Comparison of ENCODE assay signal across 8 cellular contexts in the genomic region with DNA sequence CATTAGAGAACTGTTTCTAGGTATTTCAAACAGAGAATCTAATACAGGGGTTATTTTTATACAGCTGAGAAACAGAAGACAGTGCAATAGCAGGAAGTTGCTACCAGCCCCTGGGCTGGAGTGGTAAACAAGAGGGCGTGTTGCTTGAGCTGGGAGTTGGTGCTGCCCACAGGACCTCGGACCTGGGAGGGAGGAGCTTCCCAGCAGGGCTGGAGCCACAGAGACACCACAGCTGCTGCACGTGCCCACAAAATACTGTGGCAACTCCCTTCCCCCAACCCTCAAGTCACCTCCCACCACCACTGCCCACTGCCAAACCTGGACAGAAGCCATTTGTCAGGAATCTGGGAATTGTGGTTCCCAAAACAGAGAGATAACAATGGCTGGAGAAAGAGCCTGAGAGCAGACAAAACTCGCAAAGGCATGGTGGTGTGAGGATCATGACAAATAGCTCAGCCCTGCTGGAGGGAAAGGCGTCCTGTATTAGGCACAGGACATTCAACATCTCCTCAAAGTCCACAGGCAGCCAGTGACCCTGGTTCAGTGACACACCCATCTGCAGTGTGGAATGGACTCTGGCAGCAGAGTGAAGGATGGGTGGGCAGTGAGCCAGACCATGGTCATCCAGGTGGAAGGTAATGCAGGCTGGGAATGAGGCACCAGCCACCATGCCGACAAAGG. TPM values are rescaled to one million over a fixed set of nuclear protein-coding genes. Genes with fewer than 3 reads are reported as not detected.
DNase-seq lines count a peak whose midpoint lies in the region; ATAC-seq, FAIRE-seq and TF ChIP-seq lines count a peak whose summit lies in the region.

No MANE protein-coding gene starts in this region.

- FAIRE-seq in GM12892 (lab: Jason Lieb, UNC), result no peak

- TF ChIP-seq POLR2A in adrenal gland (IDR thresholded peaks at IDR 0.05) (no peak), GM12892 (IDR thresholded peaks at IDR 0.05; ENCODE audit: low read depth, low read length) (no peak)

- 63 to 74% (median 69%) methylated on average over 3 to 6 of the region's 6 CpGs for WGBS in adrenal gland, 4 donors

- ATAC-seq in HG02571 (IDR thresholded peaks at IDR 0.05; ENCODE audit: unreplicated experiment) (peak; percentile 47), HG03342 (IDR thresholded peaks at IDR 0.05; ENCODE audit: unreplicated experiment) (no peak), GM21381 (IDR thresholded peaks at IDR 0.05; ENCODE audit: unreplicated experiment) (no peak)

- DNase-seq in adrenal gland, result no peak
- no peak for DNase-seq in GM12892 (ENCODE audit: insufficient read length)
- DNase-seq in NCI-H2107 (lab: John Stamatoyannopoulos, UW), result no peak

- 0 out of 2 replicates have a peak, but pooled peaks cover 14% of the 10 kb centered on the region for H4K20me1 ChIP-seq in DOHH2 (ENCODE audit: control insufficient read depth, insufficient read depth, low read depth, low read length)

- peak overlapping the region; percentile 29 for H3K4me2 ChIP-seq in DOHH2 (ENCODE audit: low read length)

- peaks cover 55% of the 10 kb centered on the region for H3K4me1 ChIP-seq in DOHH2 (ENCODE audit: control insufficient read depth, low read length)
- peaks cover 14 to 65% of the 10 kb centered on the region in 2 donors for H3K4me1 ChIP-seq in adrenal gland (replicated peaks in 1 of 2)
- H3K4me1 ChIP-seq in mucosa of rectum (ENCODE audit: control insufficient read depth in 2 of 2, insufficient read depth in 2 of 2, low read length in 2 of 2), result peaks cover 10 to 16% of the 10 kb centered on the region in 2 donors

- H3K27me3 ChIP-seq in DOHH2 (ENCODE audit: control insufficient read depth, low read length) (no peaks in the 10 kb centered on the region), adrenal gland (no peaks in the 10 kb centered on the region), mucosa of rectum (ENCODE audit: control insufficient read depth in 2 of 2, insufficient read depth in 2 of 2, low read length in 2 of 2) (no peaks in the 10 kb centered on the region)

- no peaks in the 10 kb centered on the region for H3K9me2 ChIP-seq in DOHH2 (replicated peaks; ENCODE audit: control insufficient read depth, low read length)

- H3K79me2 ChIP-seq in DOHH2 (ENCODE audit: control insufficient read depth, low read length), result peaks cover 25% of the 10 kb centered on the region

- H3K9me3 ChIP-seq in DOHH2 (ENCODE audit: control insufficient read depth, insufficient read depth, low read length) (no peaks in the 10 kb centered on the region), adrenal gland (replicated peaks in 1 of 3) (no peaks in the 10 kb centered on the region), mucosa of rectum (ENCODE audit: control insufficient read depth in 2 of 2, low read length in 2 of 2) (no peaks in the 10 kb centered on the region)

- TF ChIP-seq CTCF in DOHH2 (IDR thresholded peaks at IDR 0.05; ENCODE audit: low read depth, low read length, poor library complexity, severe bottlenecking) (no peak), adrenal gland (IDR thresholded peaks at IDR 0.05) (no peak)

- H3K36me3 ChIP-seq in DOHH2 (ENCODE audit: control insufficient read depth, low read length), result no peaks in the 10 kb centered on the region
- H3K36me3 ChIP-seq in adrenal gland (replicated peaks in 1 of 2), result no peaks in the 10 kb centered on the region
- H3K36me3 ChIP-seq in mucosa of rectum (ENCODE audit: control insufficient read depth in 2 of 2, insufficient read depth in 2 of 2, low read length in 2 of 2), result peaks cover 3 to 8% of the 10 kb centered on the region in 2 donors

- H3K4me3 ChIP-seq in DOHH2 (ENCODE audit: low read length) (no peak overlapping the region), adrenal gland (no peak overlapping the region), mucosa of rectum (ENCODE audit: low read length in 2 of 2) (peak overlapping the region in 1 of 2 donors; percentile 0)

- H3K27ac ChIP-seq in DOHH2 (ENCODE audit: low read depth, low read length) (peak overlapping the region; percentile 34), adrenal gland (peak overlapping the region in 3 of 5 donors; percentile 20 to 70 (median 67)), mucosa of rectum (ENCODE audit: low read depth in 2 of 2, low read length in 2 of 2) (peak overlapping the region; percentile 52 to 74)

- peaks cover 18% of the 10 kb centered on the region for H3F3A ChIP-seq in DOHH2 (ENCODE audit: control insufficient read depth, insufficient read depth)

- H3K9ac ChIP-seq in mucosa of rectum (ENCODE audit: low read depth in 1 of 2, low read length in 2 of 2), result peak overlapping the region in 1 of 2 donors; percentile 0

- intact Hi-C loops in adrenal gland (cut with DNase I), result no loop called here

RNA-seq across cellular contexts. Expression of a gene that starts 57.2 kb away (rescaled TPM):
- total RNA-seq in adrenal gland, result 10 to 100 TPM; 20.0 to 85.5 (median 44.6) TPM
- 10 to 100 TPM; 20.7 to 27.5 (median 22.0) TPM for polyA plus RNA-seq in adrenal gland
- polyA plus RNA-seq in GM12892 (2012; ENCODE audit: missing spikeins), result 5.6 TPM
